Comparison of ENCODE assay signal across 8 cellular contexts in genomic region chr12:119938049-119938667, GRCh38. TPM values are rescaled to one million over a fixed set of nuclear protein-coding genes. Genes with fewer than 3 reads are reported as not detected.
DNase-seq lines count a peak whose midpoint lies in the region; ATAC-seq and TF ChIP-seq lines count a peak whose summit lies in the region.

No MANE protein-coding gene starts in this region.

- intact Hi-C loops in activated CD8-positive, alpha-beta T cell treated with anti-CD3 and anti-CD28 coated beads for 36 hours (cut with micrococcal nuclease), result no loop called here
- intact Hi-C loops in mucosa of descending colon (cut with DNase I, micrococcal nuclease), result no loop called here

- no peaks in the 10 kb centered on the region for H3K36me3 Mint-ChIP-seq in activated CD8-positive, alpha-beta T cell treated with anti-CD3 and anti-CD28 coated beads for 36 hours (ENCODE audit: low read depth)

- no peaks in the 10 kb centered on the region for H3K36me3 ChIP-seq in effector memory CD4-positive, alpha-beta T cell (ENCODE audit: control insufficient read depth, insufficient read depth, low read length)
- no peaks in the 10 kb centered on the region for H3K36me3 ChIP-seq in mucosa of descending colon (ENCODE audit: low read depth)

- H3K9me3 Mint-ChIP-seq in activated CD8-positive, alpha-beta T cell treated with anti-CD3 and anti-CD28 coated beads for 36 hours, result no peaks in the 10 kb centered on the region

- H3K4me3 ChIP-seq in AG09309 (ENCODE audit: control insufficient read depth, low read depth, low read length) (no peak overlapping the region), mucosa of descending colon (no peak overlapping the region)
- no peak overlapping the region for H3K4me3 ChIP-seq in effector memory CD4-positive, alpha-beta T cell (ENCODE audit: insufficient read depth, low read depth, low read length, poor library complexity, severe bottlenecking)

- POLR2A ChIA-PET in activated CD8-positive, alpha-beta T cell treated with anti-CD3 and anti-CD28 coated beads for 36 hours (lab: Charles Lee), result no interaction called here

- no peaks in the 10 kb centered on the region for H3K27me3 ChIP-seq in effector memory CD4-positive, alpha-beta T cell (replicated peaks; ENCODE audit: control insufficient read depth, insufficient read depth, low read length, poor library complexity, severe bottlenecking)

- TF ChIP-seq CTCF in AG09309 (IDR thresholded peaks at IDR 0.05; ENCODE audit: control insufficient read depth, insufficient read depth, low read depth, low read length, missing control alignments), result peak; percentile 84
- TF ChIP-seq CTCF in activated CD8-positive, alpha-beta T cell treated with anti-CD3 and anti-CD28 coated beads for 36 hours (IDR thresholded peaks at IDR 0.05), result peak; percentile 78
- TF ChIP-seq CTCF in mucosa of descending colon (IDR thresholded peaks at IDR 0.05), result peak; percentile 66

- peak; percentile 47 for ATAC-seq in GM19351 (IDR thresholded peaks at IDR 0.05; ENCODE audit: unreplicated experiment)
- ATAC-seq in activated CD8-positive, alpha-beta T cell treated with anti-CD3 and anti-CD28 coated beads for 36 hours, result peak; percentile 78
- ATAC-seq in mucosa of descending colon, result peak; percentile 79

- H3K4me1 ChIP-seq in effector memory CD4-positive, alpha-beta T cell (ENCODE audit: control insufficient read depth, insufficient read depth, low read length, poor library complexity, severe bottlenecking), result no peaks in the 10 kb centered on the region
- no peaks in the 10 kb centered on the region for H3K4me1 ChIP-seq in mucosa of descending colon (ENCODE audit: low read depth)

- no peak for DNase-seq in AG09309 (ENCODE audit: low read depth)
- peak; percentile 59 for DNase-seq in NCI-H460 (ENCODE audit: extremely low read depth, low read depth)
- peak; percentile 80 for DNase-seq in activated CD8-positive, alpha-beta T cell treated with anti-CD3 and anti-CD28 coated beads for 36 hours
- peak; percentile 14 to 52 (median 34) for DNase-seq in effector memory CD4-positive, alpha-beta T cell
- peak in 1 of 3 donors; percentile 76 for DNase-seq in mucosa of descending colon
- peak; percentile 86 for DNase-seq in stimulated activated CD8-positive, alpha-beta memory T cell treated with anti-CD3 and anti-CD28 coated beads, Interleukin-4, amount 100 ng/mL, for 48 hours
- DNase-seq in mesenteric fat pad (ENCODE audit: low spot score), result no peak

- no peak overlapping the region for H3K27ac Mint-ChIP-seq in activated CD8-positive, alpha-beta T cell treated with anti-CD3 and anti-CD28 coated beads for 36 hours

- H3K27ac ChIP-seq in effector memory CD4-positive, alpha-beta T cell (ENCODE audit: insufficient read depth, low read length, poor library complexity, severe bottlenecking), result no peak overlapping the region

- CTCF ChIA-PET in activated CD8-positive, alpha-beta T cell treated with anti-CD3 and anti-CD28 coated beads for 36 hours (lab: Charles Lee), result no interaction called here

- no peaks in the 10 kb centered on the region for H3K9me3 ChIP-seq in effector memory CD4-positive, alpha-beta T cell (ENCODE audit: control insufficient read depth, low read length)
- no peaks in the 10 kb centered on the region for H3K9me3 ChIP-seq in mucosa of descending colon

- no peaks in the 10 kb centered on the region for H3K4me1 Mint-ChIP-seq in activated CD8-positive, alpha-beta T cell treated with anti-CD3 and anti-CD28 coated beads for 36 hours (ENCODE audit: low read depth)

- no peak overlapping the region for H3K4me3 Mint-ChIP-seq in activated CD8-positive, alpha-beta T cell treated with anti-CD3 and anti-CD28 coated beads for 36 hours

- H3K27me3 Mint-ChIP-seq in activated CD8-positive, alpha-beta T cell treated with anti-CD3 and anti-CD28 coated beads for 36 hours, result peaks cover 5% of the 10 kb centered on the region

RNA-seq across cellular contexts. Expression of gene BICDL1, which starts 50.9 kb away (rescaled TPM):
- total RNA-seq in NCI-H460 (2014; rRNA removed; shearing (Covaris generic)), result 3.2 and 4.2 TPM in 2 replicates
- 9.1 and 18.0 TPM in 2 replicates for polyA plus RNA-seq in NCI-H460 (2014; cell fraction: nucleus; rRNA removed)
- 100 to 1,000 TPM; 103 to 107 TPM for total RNA-seq in activated CD8-positive, alpha-beta T cell treated with anti-CD3 and anti-CD28 coated beads for 36 hours
- total RNA-seq in mucosa of descending colon (10 to 100 TPM in 1 of 3 donors, 1 to 10 TPM in 2; 6.7 to 10.6 (median 6.8) TPM), mesenteric fat pad (0.39 TPM)

Comparison
In these comparisons a context has a peak if more than half of its experiments do, and no peak if none do; other contexts are left out.
1. DNase-seq: peak in NCI-H460 (single experiment), activated CD8-positive, alpha-beta T cell treated with anti-CD3 and anti-CD28 coated beads for 36 hours (single experiment), effector memory CD4-positive, alpha-beta T cell (3 of 3) and stimulated activated CD8-positive, alpha-beta memory T cell treated with anti-CD3 and anti-CD28 coated beads, Interleukin-4, amount 100 ng/mL, for 48 hours (single experiment); none in AG09309 (single experiment) and mesenteric fat pad (single experiment).
2. RNA of gene BICDL1, which starts 50.9 kb away (total RNA-seq): 103 to 107 TPM in activated CD8-positive, alpha-beta T cell treated with anti-CD3 and anti-CD28 coated beads for 36 hours; 6.7 to 10.6 TPM in mucosa of descending colon, 3.2 to 4.2 TPM in NCI-H460 and 0.39 TPM in mesenteric fat pad (single experiment); every median in the first group is over 4 times any median in the second.
3. Peak in every context shown above with its lines, with median percentiles within 50 percentile points of each other: CTCF ChIP-seq and ATAC-seq.